9 cellular contexts compared by ENCODE assay signal in the genomic region with DNA sequence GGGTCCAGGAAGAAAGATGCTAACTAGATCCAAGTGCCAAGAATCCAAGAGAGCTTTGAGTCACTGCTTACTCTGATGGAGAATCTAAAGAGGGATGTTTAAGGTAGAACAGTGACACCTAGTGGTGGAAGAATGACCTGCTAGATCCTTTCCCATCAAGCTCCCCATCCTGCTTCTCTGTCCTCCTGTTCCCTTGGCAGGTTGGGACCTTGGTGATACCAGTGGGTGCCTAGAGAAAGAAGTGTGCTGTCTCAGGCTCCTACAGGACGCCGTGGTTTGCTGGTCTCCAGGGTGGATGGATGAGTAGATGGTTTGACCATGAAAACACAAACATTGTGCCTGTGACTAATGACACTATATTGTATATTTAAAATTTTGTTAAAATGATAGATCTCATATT.
DNase-seq lines count a peak whose midpoint lies in the region; ATAC-seq and TF ChIP-seq lines count a peak whose summit lies in the region.
"Had no signal": no experiment of that assay in that cellular context is flagged by ENCODE, and none has a peak within 500 bp of the region (broad histone marks: within the 10 kb centered on the region; RNA-seq: fewer than 3 reads in every experiment).

No MANE protein-coding gene starts in this region.

- no peak overlapping the region for H2AFZ ChIP-seq in parathyroid adenoma

- H3K4me1 ChIP-seq in parathyroid adenoma = no peaks in the 10 kb centered on the region

- H3K4me1 Mint-ChIP-seq in activated T-cell treated with anti-CD3 and anti-CD28 coated beads, Interleukin-2, amount 50 U/mL, for 24 hours (ENCODE audit: low read depth) = no peaks in the 10 kb centered on the region
- H3K4me1 Mint-ChIP-seq: CD8-positive, alpha-beta memory T cell had no signal

- no peak overlapping the region for H3K27ac Mint-ChIP-seq in activated T-cell treated with anti-CD3 and anti-CD28 coated beads, Interleukin-2, amount 50 U/mL, for 24 hours
- H3K27ac Mint-ChIP-seq: CD8-positive, alpha-beta memory T cell had no signal

- no peaks in the 10 kb centered on the region for H3K36me3 Mint-ChIP-seq in activated T-cell treated with anti-CD3 and anti-CD28 coated beads, Interleukin-2, amount 50 U/mL, for 24 hours (ENCODE audit: low read depth)
- H3K36me3 Mint-ChIP-seq: CD8-positive, alpha-beta memory T cell had no signal

- no peak overlapping the region for H3K4me3 ChIP-seq in parathyroid adenoma (ENCODE audit: low read depth, low read length)

- H3K4me3 Mint-ChIP-seq in activated T-cell treated with anti-CD3 and anti-CD28 coated beads, Interleukin-2, amount 50 U/mL, for 24 hours = no peak overlapping the region
- H3K4me3 Mint-ChIP-seq: CD8-positive, alpha-beta memory T cell had no signal

- no peaks in the 10 kb centered on the region for H3K9me3 ChIP-seq in parathyroid adenoma (ENCODE audit: control insufficient read depth, low read length)

- no peaks in the 10 kb centered on the region for H3K79me2 ChIP-seq in parathyroid adenoma

- H3K36me3 ChIP-seq in parathyroid adenoma (ENCODE audit: control insufficient read depth, insufficient read depth, low read length) = no peaks in the 10 kb centered on the region

- H3K27me3 ChIP-seq in parathyroid adenoma (ENCODE audit: control insufficient read depth, insufficient read depth, low read length) = no peaks in the 10 kb centered on the region

- DNase-seq in activated CD4-positive, CD25-positive, alpha-beta regulatory T cell treated with anti-CD3 and anti-CD28 coated beads, Interleukin-2, amount 50 U/mL, for 16 hours (ENCODE audit: low read depth, low spot score) = peak; percentile 2
- DNase-seq in activated CD4-positive, CD25-positive, alpha-beta regulatory T cell treated with anti-CD3 and anti-CD28 coated beads, Interleukin-2, amount 50 U/mL, for 72 hours = no peak
- peak; percentile 63 to 81 for DNase-seq in NCI-H446 (lab: John Stamatoyannopoulos, UW)
- peak; percentile 32 for DNase-seq in activated T-cell treated with anti-CD3 and anti-CD28 coated beads, Interleukin-2, amount 50 U/mL, for 24 hours
- peak; percentile 72 for DNase-seq in glomerular visceral epithelial cell (ENCODE audit: extremely low spot score)

- H3K9me3 Mint-ChIP-seq in activated T-cell treated with anti-CD3 and anti-CD28 coated beads, Interleukin-2, amount 50 U/mL, for 24 hours = no peaks in the 10 kb centered on the region
- H3K9me3 Mint-ChIP-seq: CD8-positive, alpha-beta memory T cell had no signal

- no peak overlapping the region for H3K27ac ChIP-seq in parathyroid adenoma

- peak; percentile 65 for TF ChIP-seq CTCF in parathyroid adenoma (IDR thresholded peaks at IDR 0.05)

- ATAC-seq in GM21360 (IDR thresholded peaks at IDR 0.05; ENCODE audit: unreplicated experiment) = peak; percentile 76
- ATAC-seq in HG03469 (IDR thresholded peaks at IDR 0.05; ENCODE audit: unreplicated experiment) = peak; percentile 82

- H3K9ac ChIP-seq in parathyroid adenoma = no peak overlapping the region

- H3K27me3 Mint-ChIP-seq in activated T-cell treated with anti-CD3 and anti-CD28 coated beads, Interleukin-2, amount 50 U/mL, for 24 hours = no peaks in the 10 kb centered on the region

- no peak overlapping the region for H3K4me2 ChIP-seq in parathyroid adenoma (ENCODE audit: low read length)
